Comparison of ENCODE assay signal across 3 cellular contexts in the genomic region with DNA sequence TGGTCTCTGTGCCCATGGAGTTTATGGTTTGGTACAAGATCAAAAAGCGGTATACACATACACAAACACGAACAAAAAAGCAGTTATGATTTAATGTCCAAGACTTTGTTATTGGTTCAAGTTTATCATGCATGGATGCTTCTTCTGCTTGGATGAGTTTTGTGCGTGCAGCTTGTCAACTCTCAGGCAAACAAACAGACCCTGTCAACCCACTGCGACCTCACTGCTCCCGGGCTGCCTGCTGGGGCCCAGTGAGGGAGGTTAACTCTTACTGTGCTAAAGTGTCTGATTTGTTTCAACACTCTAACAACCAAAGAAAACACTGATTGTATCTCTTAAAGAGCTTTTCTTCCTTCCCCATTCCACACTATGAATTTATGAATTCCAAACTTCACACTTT.
TF ChIP-seq lines count a peak whose summit lies in the region.

No MANE protein-coding gene starts in this region.

TF ChIP-seq in HEK293T, 16 proteins besides CTCF, POLR2A, EP300 and RAD21:
- TF ChIP-seq FOXM1 (IDR thresholded peaks at IDR 0.05; ENCODE audit: borderline replicate concordance) (no peak), TARDBP (IDR thresholded peaks at IDR 0.05) (no peak), L3MBTL2 (conservative IDR thresholded peaks at IDR 0.05) (no peak), ZNF384 (IDR thresholded peaks at IDR 0.05) (no peak), CTBP1 (IDR thresholded peaks at IDR 0.05; ENCODE audit: borderline replicate concordance) (no peak), LEF1 (IDR thresholded peaks at IDR 0.05; ENCODE audit: borderline replicate concordance) (no peak), ARNT (IDR thresholded peaks at IDR 0.05) (0 out of 2 replicates have a peak, but pooled peaks have one; percentile 25), BHLHE40 (IDR thresholded peaks at IDR 0.05; ENCODE audit: borderline replicate concordance) (no peak), FOXK2 (IDR thresholded peaks at IDR 0.05) (no peak), SP1 (IDR thresholded peaks at IDR 0.05) (no peak), FOXA1 (IDR thresholded peaks at IDR 0.05) (no peak), NFRKB (IDR thresholded peaks at IDR 0.05) (no peak), ELF4 (IDR thresholded peaks at IDR 0.05) (no peak), SUZ12 (IDR thresholded peaks at IDR 0.05) (no peak), HDGF (IDR thresholded peaks at IDR 0.05; ENCODE audit: borderline replicate concordance) (no peak)
- TF ChIP-seq, protein P1, sequence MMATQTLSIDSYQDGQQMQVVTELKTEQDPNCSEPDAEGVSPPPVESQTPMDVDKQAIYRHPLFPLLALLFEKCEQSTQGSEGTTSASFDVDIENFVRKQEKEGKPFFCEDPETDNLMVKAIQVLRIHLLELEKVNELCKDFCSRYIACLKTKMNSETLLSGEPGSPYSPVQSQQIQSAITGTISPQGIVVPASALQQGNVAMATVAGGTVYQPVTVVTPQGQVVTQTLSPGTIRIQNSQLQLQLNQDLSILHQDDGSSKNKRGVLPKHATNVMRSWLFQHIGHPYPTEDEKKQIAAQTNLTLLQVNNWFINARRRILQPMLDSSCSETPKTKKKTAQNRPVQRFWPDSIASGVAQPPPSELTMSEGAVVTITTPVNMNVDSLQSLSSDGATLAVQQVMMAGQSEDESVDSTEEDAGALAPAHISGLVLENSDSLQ (IDR thresholded peaks at IDR 0.05), result peak; percentile 52

TF ChIP-seq in GM12878, 131 proteins besides CTCF, POLR2A, EP300 and RAD21:
- TF ChIP-seq PAX5 (IDR thresholded peaks at IDR 0.05; ENCODE audit: borderline replicate concordance, low read depth, low read length) (peak; percentile 95), SP1 (IDR thresholded peaks at IDR 0.05; ENCODE audit: low read depth, low read length) (peak; percentile 33), RUNX3 (IDR thresholded peaks at IDR 0.05; ENCODE audit: low read length) (peak; percentile 51; the same call in 1 of the 2 replicates), YY1 (IDR thresholded peaks at IDR 0.05; ENCODE audit: low read depth, low read length) (peak; percentile 38; the same call in 1 of the 2 replicates), SREBF1 (IDR thresholded peaks at IDR 0.05; ENCODE audit: low read length) (no peak), BHLHE40 (IDR thresholded peaks at IDR 0.05; ENCODE audit: borderline replicate concordance in 1 of 2, low read depth in 2 of 2, low read length in 1 of 2) (peak in 1 of 2 experiments; percentile 66; a peak in 2 of 4 replicates), CREM (IDR thresholded peaks at IDR 0.05; ENCODE audit: low read depth) (peak; percentile 29; the same call in 1 of the 2 replicates), NR2F1 (conservative IDR thresholded peaks at IDR 0.05) (peak; percentile 42; the same call in 1 of the 2 replicates), ATF2 (IDR thresholded peaks at IDR 0.05; ENCODE audit: low read length) (no peak), BCL11A (IDR thresholded peaks at IDR 0.05; ENCODE audit: low read depth, low read length) (peak; percentile 54; the same call in 1 of the 2 replicates)
- TF ChIP-seq, protein P2, sequence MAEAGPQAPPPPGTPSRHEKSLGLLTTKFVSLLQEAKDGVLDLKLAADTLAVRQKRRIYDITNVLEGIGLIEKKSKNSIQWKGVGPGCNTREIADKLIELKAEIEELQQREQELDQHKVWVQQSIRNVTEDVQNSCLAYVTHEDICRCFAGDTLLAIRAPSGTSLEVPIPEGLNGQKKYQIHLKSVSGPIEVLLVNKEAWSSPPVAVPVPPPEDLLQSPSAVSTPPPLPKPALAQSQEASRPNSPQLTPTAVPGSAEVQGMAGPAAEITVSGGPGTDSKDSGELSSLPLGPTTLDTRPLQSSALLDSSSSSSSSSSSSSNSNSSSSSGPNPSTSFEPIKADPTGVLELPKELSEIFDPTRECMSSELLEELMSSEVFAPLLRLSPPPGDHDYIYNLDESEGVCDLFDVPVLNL (IDR thresholded peaks at IDR 0.05; ENCODE audit: low read depth, low read length), result no peak

TF ChIP-seq in neural cell, 6 proteins besides CTCF, POLR2A, EP300 and RAD21:
- TF ChIP-seq POLR2AphosphoS5 (IDR thresholded peaks at IDR 0.05), result peak; percentile 18
- TF ChIP-seq TAF1 (IDR thresholded peaks at IDR 0.05; ENCODE audit: low read depth), result no peak
